In the genomic region with DNA sequence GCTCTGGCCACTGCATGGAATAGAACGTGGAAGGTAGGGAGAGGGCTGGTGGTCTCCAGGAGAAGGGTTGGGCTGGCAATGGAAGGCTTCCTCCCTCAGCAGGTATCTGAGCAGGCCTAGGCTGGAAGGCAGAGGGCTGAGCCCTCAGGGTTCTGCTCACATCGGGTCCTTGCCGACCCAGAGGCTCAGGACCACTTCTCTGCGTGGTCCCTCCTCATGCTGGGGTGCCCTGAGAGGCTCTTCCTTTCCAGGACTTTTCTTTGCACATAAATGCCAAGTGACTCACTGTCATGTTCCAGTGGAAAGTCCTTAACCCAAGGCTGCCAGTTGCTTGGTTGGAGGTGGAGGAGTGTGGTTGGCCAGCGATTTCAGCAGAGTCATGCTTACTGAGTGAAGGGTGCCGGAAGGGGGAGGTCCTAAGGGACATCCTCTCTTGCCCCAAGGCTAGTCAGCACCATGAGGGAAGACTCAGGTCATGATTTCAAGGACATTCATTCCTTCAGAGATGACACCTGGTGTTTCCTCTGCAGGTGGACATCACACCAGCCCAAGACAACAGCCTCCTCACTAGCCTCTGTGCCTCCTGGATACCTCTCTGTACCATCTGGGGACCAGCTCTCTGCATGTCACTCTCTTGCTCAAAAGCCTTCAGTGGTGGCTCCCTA, we compare ENCODE assay signal across 8 cellular contexts. TPM values are rescaled to one million over a fixed set of nuclear protein-coding genes. Genes with fewer than 3 reads are reported as not detected.
A peak's percentile ranks its signal among the peaks of the same experiment; 100 is the strongest.
DNase-seq lines count a peak whose midpoint lies in the region; ATAC-seq and TF ChIP-seq lines count a peak whose summit lies in the region.

No MANE protein-coding gene starts in this region.

- DNase-seq in ACHN (peak; percentile 94), SIG-M5 treated with dmso at 0.1 percent for 504 hours (lab: John Stamatoyannopoulos, UW; ENCODE audit: unreplicated experiment) (peak; percentile 92), skeletal muscle cell (ENCODE audit: low read depth) (peak; percentile 75), sigmoid colon (no peak), NCI-H2196 treated with DMSO at 0.1 percent for 48 hours (lab: John Stamatoyannopoulos, UW; ENCODE audit: unreplicated experiment) (no peak)

- no peak for TF ChIP-seq CTCF in sigmoid colon (IDR thresholded peaks at IDR 0.05)

- TF ChIP-seq POLR2A in sigmoid colon (IDR thresholded peaks at IDR 0.05): no peak

- no peaks in the 10 kb centered on the region for H3K9me3 ChIP-seq in sigmoid colon

- in situ Hi-C loops in ACHN (cut with HindIII; ENCODE audit: low pct_ligation_motif_present, low pct_unique_long_range_greater_than_20kb, low sequenced_read_pairs): no loop called here

- WGBS in sigmoid colon, 2 donors: 77 to 89% methylated on average over 6 of the region's 6 CpGs

- no peaks in the 10 kb centered on the region for H3K27me3 ChIP-seq in sigmoid colon

- H3K4me1 ChIP-seq in sigmoid colon: peaks cover 0 to 25% (median 9%) of the 10 kb centered on the region in 4 donors

- no peak overlapping the region for H3K27ac ChIP-seq in sigmoid colon

- intact Hi-C loops in sigmoid colon (cut with DNase I): no loop called here

- no peaks in the 10 kb centered on the region for H3K36me3 ChIP-seq in sigmoid colon

- H3K4me3 ChIP-seq in skeletal muscle cell (ENCODE audit: low read depth, low read length) (no peak overlapping the region), sigmoid colon (no peak overlapping the region)

- ATAC-seq in GM21576 (IDR thresholded peaks at IDR 0.05; ENCODE audit: unreplicated experiment): peak; percentile 47
- ATAC-seq in esophagus mucosa: peak; percentile 37
- ATAC-seq in GM18870 (IDR thresholded peaks at IDR 0.05; ENCODE audit: unreplicated experiment): no peak

- no peak for TF ChIP-seq EP300 in sigmoid colon (IDR thresholded peaks at IDR 0.05)

RNA-seq across cellular contexts. Expression of gene SLC6A6, which starts 8.2 kb away (rescaled TPM):
- total RNA-seq in esophagus mucosa (11.0 TPM), sigmoid colon (10 to 100 TPM in 1 of 4 donors, 1 to 10 TPM in 3; 6.4 to 19.1 (median 9.1) TPM)
- 1 to 10 TPM; 2.3 to 8.4 (median 2.4) TPM for polyA plus RNA-seq in sigmoid colon

Comparison
In these comparisons a context has a peak if more than half of its experiments do, and no peak if none do; other contexts are left out.
1. DNase-seq: peak in ACHN (single experiment), SIG-M5 treated with dmso at 0.1 percent for 504 hours (single experiment) and skeletal muscle cell (single experiment); none in sigmoid colon (single experiment) and NCI-H2196 treated with DMSO at 0.1 percent for 48 hours (single experiment).